Comparison of ENCODE assay signal across 22 cellular contexts in genomic region chr13:94129490-94129894, GRCh38.
DNase-seq lines count a peak whose midpoint lies in the region; ATAC-seq and TF ChIP-seq lines count a peak whose summit lies in the region.
"Had no signal": no experiment of that assay in that cellular context is flagged by ENCODE, and none has a peak within 500 bp of the region (broad histone marks: within the 10 kb centered on the region; RNA-seq: fewer than 3 reads in every experiment).

No MANE protein-coding gene starts in this region.

- ATAC-seq in Right ventricle myocardium inferior (peak; percentile 26), upper lobe of right lung (peak; percentile 63)
- ATAC-seq: K562 had no signal

- H3K4me1 ChIP-seq in muscle layer of colon (ENCODE audit: insufficient read depth, low read length) (peaks cover 33% of the 10 kb centered on the region), upper lobe of right lung (no peaks in the 10 kb centered on the region), suprapubic skin (no peaks in the 10 kb centered on the region)
- H3K4me1 ChIP-seq: lower lobe of right lung had no signal

- no peak overlapping the region for H3K9ac ChIP-seq in muscle layer of colon (ENCODE audit: low read length)

- no peak for TF ChIP-seq POLR2A in suprapubic skin (IDR thresholded peaks at IDR 0.05)

- CTCF ChIA-PET in HEK293T (lab: Yijun Ruan, JAX) = no interaction called here

- H3K36me3 ChIP-seq in muscle layer of colon (ENCODE audit: insufficient read depth, low read length) (no peaks in the 10 kb centered on the region), upper lobe of right lung (no peaks in the 10 kb centered on the region), suprapubic skin (no peaks in the 10 kb centered on the region)
- H3K36me3 ChIP-seq: lower lobe of right lung had no signal

- no peak for TF ChIP-seq CTCF in upper lobe of right lung (IDR thresholded peaks at IDR 0.05)
- no peak for TF ChIP-seq CTCF in suprapubic skin (IDR thresholded peaks at IDR 0.05)

- H3K4me3 ChIP-seq in muscle layer of colon (ENCODE audit: low read depth in 1 of 2, low read length in 2 of 2) (no peak overlapping the region), upper lobe of right lung (no peak overlapping the region), suprapubic skin (no peak overlapping the region)
- H3K4me3 ChIP-seq: dorsolateral prefrontal cortex, hepatocyte, K562, lower lobe of right lung had no signal

- TF ChIP-seq EP300 in suprapubic skin (IDR thresholded peaks at IDR 0.05) = no peak

- H3K9me3 ChIP-seq in muscle layer of colon (ENCODE audit: low read length) (no peaks in the 10 kb centered on the region), upper lobe of right lung (no peaks in the 10 kb centered on the region), suprapubic skin (no peaks in the 10 kb centered on the region)
- H3K9me3 ChIP-seq: lower lobe of right lung had no signal

- DNase-seq in Right ventricle myocardium inferior (ENCODE audit: missing footprints) = no peak
- no peak for DNase-seq in cardiac septum (ENCODE audit: low spot score)
- DNase-seq in NCI-H69 (lab: John Stamatoyannopoulos, UW) = peak; percentile 47
- no peak for DNase-seq in upper lobe of right lung
- no peak for DNase-seq in NCI-H1105 (lab: John Stamatoyannopoulos, UW)
- DNase-seq in suprapubic skin (ENCODE audit: low spot score in 2 of 2) = no peak
- DNase-seq in HEK293T (ENCODE audit: extremely low spot score) = no peak
- DNase-seq: activated gamma-delta T cell treated with Interleukin-2 at 50 U/mL for 16 hours; amygdala; C1 segment of cervical spinal cord; caudate nucleus; dorsolateral prefrontal cortex; lower lobe of right lung; MV-4-11; NCI-H1694 treated with DMSO at 0.1 percent for 48 hours; NCI-H2227 treated with DMSO at 0.1 percent for 48 hours; SIG-M5; stimulated activated CD4-positive, alpha-beta T cell treated with anti-CD3 and anti-CD28 coated beads, Interleukin-1b, Interleukin-23, amount 100 ng/mL, for 48 hours; stimulated activated naive CD4-positive, alpha-beta T cell treated with Interleukin-2 at 50 U/mL for 16 hours had no signal

- peak overlapping the region; percentile 24 for H3K27ac ChIP-seq in muscle layer of colon (ENCODE audit: low read depth, low read length)
- no peak overlapping the region for H3K27ac ChIP-seq in upper lobe of right lung
- no peak overlapping the region for H3K27ac ChIP-seq in suprapubic skin
- H3K27ac ChIP-seq: dorsolateral prefrontal cortex, hepatocyte, lower lobe of right lung had no signal

- POLR2A ChIA-PET in HEK293T (lab: Yijun Ruan, JAX) = no interaction called here

- no peaks in the 10 kb centered on the region for H3K27me3 ChIP-seq in muscle layer of colon (ENCODE audit: control insufficient read depth in 1 of 2, insufficient read depth in 2 of 2, low read length in 2 of 2)
- no peaks in the 10 kb centered on the region for H3K27me3 ChIP-seq in upper lobe of right lung
- no peaks in the 10 kb centered on the region for H3K27me3 ChIP-seq in suprapubic skin
- H3K27me3 ChIP-seq: dorsolateral prefrontal cortex, hepatocyte had no signal

- 100% methylated on average over 2 of the region's 2 CpGs for WGBS in suprapubic skin

- intact Hi-C loops in Right ventricle myocardium inferior (cut with DNase I) = no loop called here
- intact Hi-C loops in cardiac septum (cut with DNase I) = no loop called here
- intact Hi-C loops in upper lobe of right lung (cut with DNase I) = no loop called here

TF ChIP-seq in HEK293T, 16 proteins besides CTCF, POLR2A, EP300 and RAD21:
- TF ChIP-seq ZNF384 (IDR thresholded peaks at IDR 0.05) (no peak), ARNT (IDR thresholded peaks at IDR 0.05) (no peak), ELF4 (IDR thresholded peaks at IDR 0.05) (no peak), HDGF (IDR thresholded peaks at IDR 0.05; ENCODE audit: borderline replicate concordance) (no peak), SP1 (IDR thresholded peaks at IDR 0.05) (no peak), NFRKB (IDR thresholded peaks at IDR 0.05) (no peak), LEF1 (IDR thresholded peaks at IDR 0.05; ENCODE audit: borderline replicate concordance) (no peak)
